Comparison of ENCODE assay signal across 17 cellular contexts in the genomic region with DNA sequence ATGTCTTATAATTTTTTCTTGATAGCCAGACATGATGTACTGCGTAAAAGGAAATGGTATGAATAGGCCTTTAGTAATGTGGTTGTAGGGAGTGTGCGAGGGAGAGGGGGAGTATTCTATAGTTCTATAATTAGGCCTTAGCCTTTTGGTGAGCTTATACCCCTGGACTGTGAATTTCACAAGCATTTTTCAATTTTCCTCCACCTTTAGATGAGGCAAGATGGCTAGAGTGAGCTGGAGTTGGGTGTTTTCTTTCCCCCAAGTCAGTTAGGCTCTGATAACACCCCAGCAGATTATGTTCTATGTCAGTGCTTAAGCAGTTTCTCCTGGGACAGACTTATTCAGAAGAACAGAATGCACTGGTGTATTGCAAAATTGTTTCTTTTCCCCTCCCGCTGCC.
DNase-seq lines count a peak whose midpoint lies in the region; ATAC-seq, FAIRE-seq and TF ChIP-seq lines count a peak whose summit lies in the region.
"Had no signal": no experiment of that assay in that cellular context is flagged by ENCODE, and none has a peak within 500 bp of the region (broad histone marks: within the 10 kb centered on the region; RNA-seq: fewer than 3 reads in every experiment).

No MANE protein-coding gene starts in this region.

- H3K14ac ChIP-seq in mesenchymal stem cell (ENCODE audit: low read length in 2 of 2), result no peak overlapping the region

- H3K23ac ChIP-seq in mesenchymal stem cell (ENCODE audit: low read length in 2 of 2), result no peak overlapping the region

- intact Hi-C loops in kidney (cut with DNase I), result no loop called here

- H3K4me3 Mint-ChIP-seq in mesothelial cell of epicardium, result no peak overlapping the region
- H3K4me3 Mint-ChIP-seq: nephron progenitor cell had no signal

- H2AFZ ChIP-seq in mesenchymal stem cell (ENCODE audit: low read depth, low read length), result no peak overlapping the region

- H3K4ac ChIP-seq in mesenchymal stem cell (ENCODE audit: low read depth in 1 of 2, low read length in 2 of 2), result no peak overlapping the region

- H3K4me1 ChIP-seq in mesenchymal stem cell (ENCODE audit: control insufficient read depth, insufficient read depth, low read depth, low read length) (no peaks in the 10 kb centered on the region), kidney (ENCODE audit: control insufficient read depth in 1 of 2, insufficient read depth in 1 of 2, low read depth in 1 of 2, low read length in 2 of 2) (no peaks in the 10 kb centered on the region), tibial nerve (no peaks in the 10 kb centered on the region)

- H2BK15ac ChIP-seq in mesenchymal stem cell (ENCODE audit: low read depth, poor library complexity, severe bottlenecking), result no peak overlapping the region

- H2BK12ac ChIP-seq in mesenchymal stem cell (ENCODE audit: low read length in 2 of 2), result no peak overlapping the region

- peak; percentile 62 for DNase-seq in ELR (ENCODE audit: low read depth)
- DNase-seq in LHCN-M2 (ENCODE audit: low read depth), result peak; percentile 14
- DNase-seq in cardiac fibroblast (ENCODE audit: low read depth in 2 of 2), result peak; percentile 94 to 98
- DNase-seq in mesenchymal stem cell, result no peak
- no peak for DNase-seq in mesothelial cell of epicardium (ENCODE audit: low spot score in 2 of 2, unreplicated experiment in 2 of 2)
- no peak for DNase-seq in kidney
- DNase-seq in tibial nerve (ENCODE audit: low spot score in 2 of 2), result no peak
- DNase-seq: activated CD4-positive, alpha-beta T cell treated with anti-CD3 and anti-CD28 coated beads, Interleukin-2, amount 50 U/mL, for 4 hours; activated gamma-delta T cell; NCI-H1105 treated with DMSO at 0.1 percent for 48 hours; NCI-H524 treated with DMSO at 0.1 percent for 48 hours; nephron progenitor cell; SIG-M5; tibial artery had no signal

- H2AK5ac ChIP-seq in mesenchymal stem cell (ENCODE audit: low read length, severe bottlenecking), result no peak overlapping the region

- H2BK5ac ChIP-seq in mesenchymal stem cell (ENCODE audit: low read depth, low read length, poor library complexity, severe bottlenecking), result no peak overlapping the region

- peak overlapping the region; percentile 65 for H3K9ac ChIP-seq in mesenchymal stem cell (ENCODE audit: low read length)
- no peak overlapping the region for H3K9ac ChIP-seq in kidney (ENCODE audit: low read length in 2 of 2)
- H3K9ac ChIP-seq: KMS-11 had no signal

- H3K27me3 ChIP-seq in mesenchymal stem cell (ENCODE audit: control insufficient read depth in 1 of 2, insufficient read depth in 1 of 2, low read length in 2 of 2) (no peaks in the 10 kb centered on the region), tibial nerve (no peaks in the 10 kb centered on the region)
- H3K27me3 ChIP-seq: tibial artery had no signal

- H3K4me2 ChIP-seq in mesenchymal stem cell (ENCODE audit: low read length, poor library complexity, severe bottlenecking), result no peak overlapping the region
- H3K4me2 ChIP-seq: KMS-11 had no signal

- H3K79me1 ChIP-seq in mesenchymal stem cell (replicated peaks; ENCODE audit: low read length, poor library complexity, severe bottlenecking), result no peaks in the 10 kb centered on the region

- no peak overlapping the region for H3K18ac ChIP-seq in mesenchymal stem cell (ENCODE audit: low read depth in 1 of 2, low read length in 2 of 2)

- peaks cover 4% of the 10 kb centered on the region for H3K27me3 Mint-ChIP-seq in mesothelial cell of epicardium (ENCODE audit: low read depth)

- H4K91ac ChIP-seq in mesenchymal stem cell (ENCODE audit: low read length), result no peak overlapping the region

- TF ChIP-seq CTCF in cardiac fibroblast (IDR thresholded peaks at IDR 0.05; ENCODE audit: low read depth, low read length), result no peak
- no peak for TF ChIP-seq CTCF in mesothelial cell of epicardium (IDR thresholded peaks at IDR 0.05; ENCODE audit: unreplicated experiment)
- no peak for TF ChIP-seq CTCF in kidney (IDR thresholded peaks at IDR 0.05; ENCODE audit: borderline replicate concordance, extremely low read depth, insufficient read depth)
- TF ChIP-seq CTCF in tibial nerve (IDR thresholded peaks at IDR 0.05), result no peak

- TF ChIP-seq EP300 in tibial nerve (IDR thresholded peaks at IDR 0.05), result peak in 1 of 2 donors; percentile 38

- H3K9me3 ChIP-seq in mesenchymal stem cell (ENCODE audit: control insufficient read depth, low read length) (no peaks in the 10 kb centered on the region), kidney (ENCODE audit: control insufficient read depth in 1 of 2, low read length in 2 of 2) (no peaks in the 10 kb centered on the region), tibial nerve (no peaks in the 10 kb centered on the region)
- H3K9me3 ChIP-seq: tibial artery had no signal

- no peak for ATAC-seq in SK-N-SH treated with all-trans-retinoic acid at 6 μM for 48 hours

- no peak overlapping the region for H3K27ac Mint-ChIP-seq in mesothelial cell of epicardium
- H3K27ac Mint-ChIP-seq: nephron progenitor cell had no signal

- no peak for FAIRE-seq in kidney (lab: Jason Lieb, UNC)

- H3K36me3 ChIP-seq in mesenchymal stem cell (ENCODE audit: control insufficient read depth in 1 of 2, insufficient read depth in 2 of 2, low read depth in 1 of 2, low read length in 2 of 2) (no peaks in the 10 kb centered on the region), kidney (ENCODE audit: control insufficient read depth in 1 of 2, insufficient read depth in 2 of 2, low read length in 2 of 2) (no peaks in the 10 kb centered on the region), tibial nerve (no peaks in the 10 kb centered on the region)
- H3K36me3 ChIP-seq: tibial artery had no signal

- no peak overlapping the region for H3K27ac ChIP-seq in mesenchymal stem cell (ENCODE audit: low read length, poor library complexity, severe bottlenecking)
- H3K27ac ChIP-seq in kidney (ENCODE audit: low read depth in 2 of 2, low read length in 2 of 2), result no peak overlapping the region
- H3K27ac ChIP-seq in tibial nerve, result peak overlapping the region in 1 of 4 donors; percentile 1
- H3K27ac ChIP-seq: KMS-11, tibial artery, VCaP had no signal

- H3K36me3 Mint-ChIP-seq in mesothelial cell of epicardium, result no peaks in the 10 kb centered on the region

- H3K9me3 Mint-ChIP-seq in mesothelial cell of epicardium, result no peaks in the 10 kb centered on the region

- no peak overlapping the region for H4K8ac ChIP-seq in mesenchymal stem cell (ENCODE audit: low read length)

- WGBS in mesenchymal stem cell, result 55% methylated on average over 2 of the region's 3 CpGs
- 67% methylated on average over 3 of the region's 3 CpGs for WGBS in tibial nerve, 2 donors

- no peak overlapping the region for H2BK120ac ChIP-seq in mesenchymal stem cell (ENCODE audit: low read depth, low read length)

- no peaks in the 10 kb centered on the region for H3K4me1 Mint-ChIP-seq in mesothelial cell of epicardium
- H3K4me1 Mint-ChIP-seq: nephron progenitor cell had no signal

- no peak for TF ChIP-seq POLR2A in tibial nerve (IDR thresholded peaks at IDR 0.05)

- H3K4me3 ChIP-seq in cardiac fibroblast (replicated peaks in 1 of 2; ENCODE audit: low read depth in 2 of 2, low read length in 2 of 2), result no peak overlapping the region
- peak overlapping the region in 1 of 2 experiments; percentile 5 for H3K4me3 ChIP-seq in mesenchymal stem cell (ENCODE audit: insufficient read depth in 1 of 2, low read depth in 1 of 2, low read length in 2 of 2)
- H3K4me3 ChIP-seq in kidney (ENCODE audit: low read length in 2 of 2), result no peak overlapping the region
- H3K4me3 ChIP-seq in tibial nerve, result no peak overlapping the region
- H3K4me3 ChIP-seq: tibial artery had no signal

TF ChIP-seq in SK-N-SH treated with all-trans-retinoic acid at 6 μM for 48 hours, 23 proteins besides CTCF, POLR2A, EP300 and RAD21 (continues in another document):
- TF ChIP-seq ARNTL (CRISPR knock-in tag; IDR thresholded peaks at IDR 0.05; ENCODE audit: borderline replicate concordance, low read depth), result no peak
- no peak for TF ChIP-seq RARB (CRISPR knock-in tag; IDR thresholded peaks at IDR 0.05)
- no peak for TF ChIP-seq ZFP3 (CRISPR knock-in tag; IDR thresholded peaks at IDR 0.05)
- no peak for TF ChIP-seq CSDC2 (CRISPR knock-in tag; IDR thresholded peaks at IDR 0.05)
- TF ChIP-seq SNAI2 (CRISPR knock-in tag; IDR thresholded peaks at IDR 0.05), result no peak
- TF ChIP-seq ZFP30 (CRISPR knock-in tag; IDR thresholded peaks at IDR 0.05), result no peak
- TF ChIP-seq, protein P1, sequence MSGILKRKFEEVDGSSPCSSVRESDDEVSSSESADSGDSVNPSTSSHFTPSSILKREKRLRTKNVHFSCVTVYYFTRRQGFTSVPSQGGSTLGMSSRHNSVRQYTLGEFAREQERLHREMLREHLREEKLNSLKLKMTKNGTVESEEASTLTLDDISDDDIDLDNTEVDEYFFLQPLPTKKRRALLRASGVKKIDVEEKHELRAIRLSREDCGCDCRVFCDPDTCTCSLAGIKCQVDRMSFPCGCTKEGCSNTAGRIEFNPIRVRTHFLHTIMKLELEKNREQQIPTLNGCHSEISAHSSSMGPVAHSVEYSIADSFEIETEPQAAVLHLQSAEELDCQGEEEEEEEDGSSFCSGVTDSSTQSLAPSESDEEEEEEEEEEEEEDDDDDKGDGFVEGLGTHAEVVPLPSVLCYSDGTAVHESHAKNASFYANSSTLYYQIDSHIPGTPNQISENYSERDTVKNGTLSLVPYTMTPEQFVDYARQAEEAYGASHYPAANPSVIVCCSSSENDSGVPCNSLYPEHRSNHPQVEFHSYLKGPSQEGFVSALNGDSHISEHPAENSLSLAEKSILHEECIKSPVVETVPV (CRISPR knock-in tag; IDR thresholded peaks at IDR 0.05), result no peak
- no peak for TF ChIP-seq ZC3H10 (CRISPR knock-in tag; IDR thresholded peaks at IDR 0.05)
- TF ChIP-seq, protein P2, sequence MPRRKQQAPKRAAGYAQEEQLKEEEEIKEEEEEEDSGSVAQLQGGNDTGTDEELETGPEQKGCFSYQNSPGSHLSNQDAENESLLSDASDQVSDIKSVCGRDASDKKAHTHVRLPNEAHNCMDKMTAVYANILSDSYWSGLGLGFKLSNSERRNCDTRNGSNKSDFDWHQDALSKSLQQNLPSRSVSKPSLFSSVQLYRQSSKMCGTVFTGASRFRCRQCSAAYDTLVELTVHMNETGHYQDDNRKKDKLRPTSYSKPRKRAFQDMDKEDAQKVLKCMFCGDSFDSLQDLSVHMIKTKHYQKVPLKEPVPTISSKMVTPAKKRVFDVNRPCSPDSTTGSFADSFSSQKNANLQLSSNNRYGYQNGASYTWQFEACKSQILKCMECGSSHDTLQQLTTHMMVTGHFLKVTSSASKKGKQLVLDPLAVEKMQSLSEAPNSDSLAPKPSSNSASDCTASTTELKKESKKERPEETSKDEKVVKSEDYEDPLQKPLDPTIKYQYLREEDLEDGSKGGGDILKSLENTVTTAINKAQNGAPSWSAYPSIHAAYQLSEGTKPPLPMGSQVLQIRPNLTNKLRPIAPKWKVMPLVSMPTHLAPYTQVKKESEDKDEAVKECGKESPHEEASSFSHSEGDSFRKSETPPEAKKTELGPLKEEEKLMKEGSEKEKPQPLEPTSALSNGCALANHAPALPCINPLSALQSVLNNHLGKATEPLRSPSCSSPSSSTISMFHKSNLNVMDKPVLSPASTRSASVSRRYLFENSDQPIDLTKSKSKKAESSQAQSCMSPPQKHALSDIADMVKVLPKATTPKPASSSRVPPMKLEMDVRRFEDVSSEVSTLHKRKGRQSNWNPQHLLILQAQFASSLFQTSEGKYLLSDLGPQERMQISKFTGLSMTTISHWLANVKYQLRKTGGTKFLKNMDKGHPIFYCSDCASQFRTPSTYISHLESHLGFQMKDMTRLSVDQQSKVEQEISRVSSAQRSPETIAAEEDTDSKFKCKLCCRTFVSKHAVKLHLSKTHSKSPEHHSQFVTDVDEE (CRISPR knock-in tag; IDR thresholded peaks at IDR 0.05), result no peak

Comparison
In these comparisons a context has a peak if more than half of its experiments do, and no peak if none do; other contexts are left out.
1. DNase-seq: peak in ELR (single experiment), LHCN-M2 (single experiment) and cardiac fibroblast (2 of 2); none in mesenchymal stem cell (single experiment), mesothelial cell of epicardium (0 of 2), kidney (single experiment) and tibial nerve (0 of 2).